Comparison of ENCODE assay signal across 8 cellular contexts in genomic region chr13:41588899-41589298, GRCh38.
DNase-seq lines count a peak whose midpoint lies in the region; ATAC-seq, FAIRE-seq and TF ChIP-seq lines count a peak whose summit lies in the region.

No MANE protein-coding gene starts in this region.

- H4K20me1 ChIP-seq in OCI-LY7 (ENCODE audit: insufficient read depth, low read length): no peaks in the 10 kb centered on the region

- H3K9me3 ChIP-seq in OCI-LY7 (ENCODE audit: low read length): no peaks in the 10 kb centered on the region

- no TSS peak for BruUV-seq in OCI-LY7 (replicated peaks; lab: Mats Ljungman, UMichigan)

- H3K27me3 ChIP-seq in brain microvascular endothelial cell (replicated peaks): no peaks in the 10 kb centered on the region

- no peak for ATAC-seq in HG02870 (IDR thresholded peaks at IDR 0.05; ENCODE audit: unreplicated experiment)

- CTCF ChIA-PET in OCI-LY7 (lab: Charles Lee; ENCODE audit: unreplicated experiment): no interaction called here

- H3K4me3 ChIP-seq in OCI-LY7 (ENCODE audit: low read depth, low read length, poor library complexity, severe bottlenecking): no peak overlapping the region
- no peak overlapping the region for H3K4me3 ChIP-seq in brain microvascular endothelial cell (ENCODE audit: low read depth, low read length)

- TF ChIP-seq CTCF in OCI-LY7 (conservative IDR thresholded peaks at IDR 0.05; ENCODE audit: low read length) (no peak), brain microvascular endothelial cell (IDR thresholded peaks at IDR 0.05; ENCODE audit: low read depth, low read length, missing control alignments) (no peak), D721Med (IDR thresholded peaks at IDR 0.05; ENCODE audit: insufficient read depth, missing control alignments) (no peak)

- H3K27ac ChIP-seq in OCI-LY7 (ENCODE audit: low read depth, low read length, poor library complexity, severe bottlenecking): peak overlapping the region; percentile 85
- peak overlapping the region; percentile 24 for H3K27ac ChIP-seq in brain microvascular endothelial cell

- peaks cover 40% of the 10 kb centered on the region for H3K4me1 ChIP-seq in OCI-LY7 (ENCODE audit: insufficient read depth, low read length, poor library complexity, severe bottlenecking)

- H3K36me3 ChIP-seq in OCI-LY7 (ENCODE audit: insufficient read depth, low read length) (peaks cover 43% of the 10 kb centered on the region), brain microvascular endothelial cell (replicated peaks) (no peaks in the 10 kb centered on the region)

- POLR2A ChIA-PET in OCI-LY7 (lab: Charles Lee): interaction anchor here (0.6 to 1.2 kb wide), 8 partner anchors 9 to 417 kb away, joined by 3 to 4 read pairs (median 3); no protein-coding TSS in a partner anchor

- peak overlapping the region; percentile 57; the same call in 1 of the 2 replicates for H2AFZ ChIP-seq in OCI-LY7 (ENCODE audit: low read length)

- H3K9me2 ChIP-seq in OCI-LY7 (ENCODE audit: insufficient read depth, low read length): no peaks in the 10 kb centered on the region

- no peaks in the 10 kb centered on the region for H3K79me2 ChIP-seq in OCI-LY7 (ENCODE audit: insufficient read depth, low read depth, low read length)

- peak; percentile 80 for DNase-seq in GM03348 (ENCODE audit: low spot score)
- DNase-seq in OCI-LY7 (ENCODE audit: low spot score): no peak
- DNase-seq in brain microvascular endothelial cell: peak; percentile 75
- peak; percentile 95 for DNase-seq in renal cortical epithelial cell (ENCODE audit: low read depth)
- DNase-seq in GM19238 (ENCODE audit: insufficient read length, low spot score): no peak
- DNase-seq in D721Med (ENCODE audit: insufficient read length, low spot score): no peak
- DNase-seq in HuH-7 (ENCODE audit: low spot score): no peak

- intact Hi-C loops in OCI-LY7 (cut with micrococcal nuclease; ENCODE audit: unreplicated experiment): no loop called here

- FAIRE-seq in D721Med (lab: Jason Lieb, UNC): no peak

- H3K4me2 ChIP-seq in OCI-LY7 (ENCODE audit: low read length): peak overlapping the region; percentile 65

- in situ Hi-C loops in brain microvascular endothelial cell (cut with HindIII; ENCODE audit: low pct_ligation_motif_present, low sequenced_read_pairs): no loop called here

Comparison
In these comparisons a context has a peak if more than half of its experiments do, and no peak if none do; other contexts are left out.
1. DNase-seq: peak in GM03348 (single experiment), brain microvascular endothelial cell (single experiment) and renal cortical epithelial cell (single experiment); none in OCI-LY7 (single experiment), GM19238 (single experiment), D721Med (single experiment) and HuH-7 (single experiment).